In genomic region chr1:200337410-200337809, GRCh38 we compare ENCODE assay signal across 17 cellular contexts.
A peak's percentile ranks its signal among the peaks of the same experiment; 100 is the strongest.
DNase-seq lines count a peak whose midpoint lies in the region; ATAC-seq and TF ChIP-seq lines count a peak whose summit lies in the region.
"Had no signal": no experiment of that assay in that cellular context is flagged by ENCODE, and none has a peak within 500 bp of the region (broad histone marks: within the 10 kb centered on the region; RNA-seq: fewer than 3 reads in every experiment).

No MANE protein-coding gene starts in this region.

- no peak overlapping the region for H3K4me3 Mint-ChIP-seq in activated T-cell treated with anti-CD3 and anti-CD28 coated beads, Interleukin-2, amount 50 U/mL, for 24 hours
- no peak overlapping the region for H3K4me3 Mint-ChIP-seq in activated T-cell treated with anti-CD3 and anti-CD28 coated beads, Interleukin-2, amount 50 U/mL, for 72 hours

- H3K9me3 ChIP-seq in neutrophil (no peaks in the 10 kb centered on the region), MG63 (no peaks in the 10 kb centered on the region)
- H3K9me3 ChIP-seq: ascending aorta, transverse colon had no signal

- ATAC-seq in activated T-cell treated with anti-CD3 and anti-CD28 coated beads, Interleukin-2, amount 50 U/mL, for 72 hours (replicated peaks in 1 of 2) = no peak
- peak; percentile 44 for ATAC-seq in HG03378 (IDR thresholded peaks at IDR 0.05; ENCODE audit: unreplicated experiment)
- ATAC-seq in activated naive CD4-positive, alpha-beta T cell treated with anti-CD3 and anti-CD28 coated beads, Interleukin-2, amount 50 U/mL, for 72 hours = peak; percentile 43 to 49

- peak overlapping the region; percentile 88 for H3K27ac ChIP-seq in neutrophil
- H3K27ac ChIP-seq: ascending aorta, dorsolateral prefrontal cortex, HL-60, transverse colon had no signal

- TF ChIP-seq CTCF in neutrophil (IDR thresholded peaks at IDR 0.05) = no peak

- DNase-seq in activated T-cell treated with anti-CD3 and anti-CD28 coated beads, Interleukin-2, amount 50 U/mL, for 24 hours = no peak
- DNase-seq in activated T-cell treated with anti-CD3 and anti-CD28 coated beads, Interleukin-2, amount 50 U/mL, for 72 hours = no peak
- DNase-seq in activated naive CD4-positive, alpha-beta T cell treated with anti-CD3 and anti-CD28 coated beads, Interleukin-2, amount 50 U/mL, for 72 hours (ENCODE audit: low spot score in 2 of 2) = no peak
- DNase-seq in NCI-H1417 treated with DMSO at 0.1 percent for 48 hours (lab: John Stamatoyannopoulos, UW) (no peak), MG63 (no peak), cardiac septum (ENCODE audit: low spot score) (no peak)
- DNase-seq: activated CD8-positive, alpha-beta memory T cell treated with anti-CD3 and anti-CD28 coated beads, Interleukin-2, amount 50 U/mL, for 48 hours; dorsolateral prefrontal cortex; MM.1S; NCI-H2107; NCI-H774; SHP77 treated with DMSO at 0.1 percent for 48 hours; transverse colon had no signal

- no peaks in the 10 kb centered on the region for H3K36me3 ChIP-seq in neutrophil
- H3K36me3 ChIP-seq in MG63 = no peaks in the 10 kb centered on the region
- H3K36me3 ChIP-seq: ascending aorta, transverse colon had no signal

- peaks cover 36% of the 10 kb centered on the region for H3K4me1 Mint-ChIP-seq in activated T-cell treated with anti-CD3 and anti-CD28 coated beads, Interleukin-2, amount 50 U/mL, for 24 hours (ENCODE audit: low read depth)
- peaks cover 24% of the 10 kb centered on the region for H3K4me1 Mint-ChIP-seq in activated T-cell treated with anti-CD3 and anti-CD28 coated beads, Interleukin-2, amount 50 U/mL, for 72 hours (ENCODE audit: low read depth)

- H3K9me3 Mint-ChIP-seq in activated T-cell treated with anti-CD3 and anti-CD28 coated beads, Interleukin-2, amount 50 U/mL, for 24 hours = no peaks in the 10 kb centered on the region
- no peaks in the 10 kb centered on the region for H3K9me3 Mint-ChIP-seq in activated T-cell treated with anti-CD3 and anti-CD28 coated beads, Interleukin-2, amount 50 U/mL, for 72 hours
- no peaks in the 10 kb centered on the region for H3K9me3 Mint-ChIP-seq in activated naive CD4-positive, alpha-beta T cell treated with anti-CD3 and anti-CD28 coated beads, Interleukin-2, amount 50 U/mL, for 72 hours

- H3K27me3 ChIP-seq in neutrophil (no peaks in the 10 kb centered on the region), MG63 (no peaks in the 10 kb centered on the region)
- H3K27me3 ChIP-seq: ascending aorta, dorsolateral prefrontal cortex, transverse colon had no signal

- H3K27ac Mint-ChIP-seq in activated T-cell treated with anti-CD3 and anti-CD28 coated beads, Interleukin-2, amount 50 U/mL, for 24 hours = peak overlapping the region; percentile 22
- H3K27ac Mint-ChIP-seq in activated T-cell treated with anti-CD3 and anti-CD28 coated beads, Interleukin-2, amount 50 U/mL, for 72 hours = no peak overlapping the region
- H3K27ac Mint-ChIP-seq in activated naive CD4-positive, alpha-beta T cell treated with anti-CD3 and anti-CD28 coated beads, Interleukin-2, amount 50 U/mL, for 72 hours = peak overlapping the region in 1 of 2 donors; percentile 44

- no peaks in the 10 kb centered on the region for H3K27me3 Mint-ChIP-seq in activated T-cell treated with anti-CD3 and anti-CD28 coated beads, Interleukin-2, amount 50 U/mL, for 24 hours
- H3K27me3 Mint-ChIP-seq in activated T-cell treated with anti-CD3 and anti-CD28 coated beads, Interleukin-2, amount 50 U/mL, for 72 hours (ENCODE audit: low read depth) = no peaks in the 10 kb centered on the region

- intact Hi-C loops in cardiac septum (cut with DNase I) = no loop called here

- H3K4me3 ChIP-seq in neutrophil (ENCODE audit: low read depth in 1 of 2, low read length in 1 of 2) (peak overlapping the region in 1 of 2 experiments; percentile 30), MG63 (no peak overlapping the region)
- H3K4me3 ChIP-seq: ascending aorta, dorsolateral prefrontal cortex, transverse colon had no signal

- peaks cover 33 to 37% of the 10 kb centered on the region in 2 experiments for H3K4me1 ChIP-seq in neutrophil (ENCODE audit: control insufficient read depth in 1 of 2, insufficient read depth in 1 of 2, low read depth in 1 of 2, low read length in 1 of 2)
- H3K4me1 ChIP-seq: ascending aorta, transverse colon had no signal

- no peaks in the 10 kb centered on the region for H3K36me3 Mint-ChIP-seq in activated T-cell treated with anti-CD3 and anti-CD28 coated beads, Interleukin-2, amount 50 U/mL, for 24 hours (ENCODE audit: low read depth)
- H3K36me3 Mint-ChIP-seq in activated T-cell treated with anti-CD3 and anti-CD28 coated beads, Interleukin-2, amount 50 U/mL, for 72 hours (ENCODE audit: insufficient read depth in 2 of 2) = no peaks in the 10 kb centered on the region
- H3K36me3 Mint-ChIP-seq in activated naive CD4-positive, alpha-beta T cell treated with anti-CD3 and anti-CD28 coated beads, Interleukin-2, amount 50 U/mL, for 72 hours = no peaks in the 10 kb centered on the region

Comparison
In these comparisons a context has a peak if more than half of its experiments do, and no peak if none do; other contexts are left out.
1. ATAC-seq: peak in HG03378 (single experiment) and activated naive CD4-positive, alpha-beta T cell treated with anti-CD3 and anti-CD28 coated beads, Interleukin-2, amount 50 U/mL, for 72 hours (2 of 2); none in activated T-cell treated with anti-CD3 and anti-CD28 coated beads, Interleukin-2, amount 50 U/mL, for 72 hours (0 of 2).